Comparison of ENCODE assay signal across 34 cellular contexts in the genomic region with DNA sequence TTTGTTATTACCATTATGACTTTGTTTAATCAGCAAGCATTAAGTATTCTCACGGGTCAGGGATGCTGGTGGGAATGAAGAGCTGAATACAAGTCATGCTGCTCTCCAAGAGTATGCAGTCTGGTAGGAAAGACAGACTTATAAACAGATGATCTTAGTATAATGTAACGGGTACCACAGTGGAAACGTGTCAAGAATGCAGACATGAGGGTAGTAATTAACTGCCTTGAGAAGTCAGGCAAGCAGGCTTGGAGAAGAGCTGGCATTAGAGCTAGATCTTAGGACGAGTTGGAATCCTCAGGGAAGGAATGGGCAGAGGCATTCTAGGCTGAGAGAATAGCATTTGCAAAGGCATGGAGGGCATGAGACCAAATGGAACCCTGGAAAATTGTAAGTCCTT.
"Had no signal": no experiment of that assay in that cellular context is flagged by ENCODE, and none has a peak within 500 bp of the region (broad histone marks: within the 10 kb centered on the region; RNA-seq: fewer than 3 reads in every experiment).

No MANE protein-coding gene starts in this region.

- H3K9me3 ChIP-seq: ascending aorta had no signal

- H3K27ac Mint-ChIP-seq: activated B cell treated with CpG ODN at 0.5 μM for 24 hours; activated CD4-positive, alpha-beta memory T cell treated with anti-CD3 and anti-CD28 coated beads for 36 hours; activated CD8-positive, alpha-beta T cell treated with anti-CD3 and anti-CD28 coated beads for 36 hours; activated naive CD4-positive, alpha-beta T cell treated with anti-CD3 and anti-CD28 coated beads, Interleukin-2, amount 10 ng/mL, durations not matched to agents 7 days and 5 days; activated naive CD8-positive, alpha-beta T cell; activated naive CD8-positive, alpha-beta T cell treated with anti-CD3 and anti-CD28 coated beads, Interleukin-2, amount 10 ng/mL, durations not matched to agents 7 days and 5 days; activated naive CD8-positive, alpha-beta T cell treated with anti-CD3 and anti-CD28 coated beads, Interleukin-2, amount 50 U/mL, for 24 hours; activated T-helper 1 cell treated with anti-CD3 and anti-CD28 coated beads, Interleukin-12 subunit alpha, Interleukin-12 subunit beta, Interleukin-2, Interleukin-4 antibody, amounts not matched to agents 30 ng/mL and 10 ng/mL and 1 ng/mL, durations not matched to agents 14 hours and 24 hours and 36 hours; activated T-helper 2 cell treated with anti-CD3 and anti-CD28 coated beads, Interferon-gamma antibody, Interleukin-2, Interleukin-4, amounts not matched to agents 10 μg/mL and 5 μg/mL and 100 μg/mL, durations not matched to agents 14 hours and 24 hours and 36 hours; brain; T-cell; T-helper 2 cell treated with Interferon-gamma antibody and Interleukin-4, amounts not matched to agents 5 μg/mL and 100 μg/mL, for 36 hours had no signal

- DNase-seq: activated B cell treated with CpG ODN at 0.5 μM for 24 hours; activated CD4-positive, alpha-beta memory T cell treated with anti-CD3 and anti-CD28 coated beads for 36 hours; activated CD4-positive, alpha-beta T cell treated with anti-CD3 and anti-CD28 coated beads for 4 hours; activated CD4-positive, alpha-beta T cell treated with anti-CD3 and anti-CD28 coated beads, Interleukin-2, amount 50 U/mL, for 1 hour; activated CD4-positive, alpha-beta T cell treated with anti-CD3 and anti-CD28 coated beads, Interleukin-2, amount 50 U/mL, for 4 hours; activated CD4-positive, CD25-positive, alpha-beta regulatory T cell treated with anti-CD3 and anti-CD28 coated beads, Interleukin-2, amount 50 U/mL, for 72 hours; activated CD8-positive, alpha-beta memory T cell treated with anti-CD3 and anti-CD28 coated beads, Interleukin-2, amount 50 U/mL, for 4 hours; activated CD8-positive, alpha-beta T cell treated with anti-CD3 and anti-CD28 coated beads for 36 hours; activated effector memory CD4-positive, alpha-beta T cell treated with Interleukin-2 at 50 U/mL for 16 hours; activated gamma-delta T cell; activated naive CD4-positive, alpha-beta T cell treated with anti-CD3 and anti-CD28 coated beads, Interleukin-2, amount 10 ng/mL, durations not matched to agents 7 days and 5 days; activated naive CD4-positive, alpha-beta T cell treated with Interleukin-2 at 50 U/mL for 16 hours; activated naive CD8-positive, alpha-beta T cell treated with anti-CD3 and anti-CD28 coated beads, Interleukin-2, amount 10 ng/mL, durations not matched to agents 7 days and 5 days; activated naive CD8-positive, alpha-beta T cell treated with anti-CD3 and anti-CD28 coated beads, Interleukin-2, amount 50 U/mL, for 24 hours; activated T-cell treated with anti-CD3 and anti-CD28 coated beads for 4 hours; activated T-cell treated with anti-CD3 and anti-CD28 coated beads, Interleukin-2, amount 50 U/mL, for 1 hour; activated T-cell treated with anti-CD3 and anti-CD28 coated beads, Interleukin-2, amount 50 U/mL, for 4 hours; activated T-cell treated with anti-CD3 and anti-CD28 coated beads, Interleukin-2, amount 50 U/mL, for 72 hours; amygdala; anterior cingulate cortex; caudate nucleus; cerebellar nuclear complex; T-cell; T-helper 2 cell; T-helper 9 cell had no signal

- H3K9me3 Mint-ChIP-seq: activated B cell treated with CpG ODN at 0.5 μM for 24 hours; activated CD4-positive, alpha-beta memory T cell treated with anti-CD3 and anti-CD28 coated beads for 36 hours; activated CD8-positive, alpha-beta T cell treated with anti-CD3 and anti-CD28 coated beads for 36 hours; activated naive CD4-positive, alpha-beta T cell treated with anti-CD3 and anti-CD28 coated beads, Interleukin-2, amount 10 ng/mL, durations not matched to agents 7 days and 5 days; activated naive CD8-positive, alpha-beta T cell treated with anti-CD3 and anti-CD28 coated beads, Interleukin-2, amount 10 ng/mL, durations not matched to agents 7 days and 5 days; activated naive CD8-positive, alpha-beta T cell treated with anti-CD3 and anti-CD28 coated beads, Interleukin-2, amount 50 U/mL, for 24 hours; activated T-cell treated with anti-CD3 and anti-CD28 coated beads, Interleukin-2, amount 50 U/mL, for 4 hours; activated T-cell treated with anti-CD3 and anti-CD28 coated beads, Interleukin-2, amount 50 U/mL, for 72 hours; activated T-helper 1 cell treated with anti-CD3 and anti-CD28 coated beads, Interleukin-12 subunit alpha, Interleukin-12 subunit beta, Interleukin-2, Interleukin-4 antibody, amounts not matched to agents 30 ng/mL and 10 ng/mL and 1 ng/mL, durations not matched to agents 14 hours and 24 hours and 36 hours; activated T-helper 2 cell treated with anti-CD3 and anti-CD28 coated beads, Interferon-gamma antibody, Interleukin-2, Interleukin-4, amounts not matched to agents 10 μg/mL and 5 μg/mL and 100 μg/mL, durations not matched to agents 14 hours and 24 hours and 36 hours; brain; central memory CD8-positive, alpha-beta T cell; T-cell; T-helper 2 cell treated with Interferon-gamma antibody and Interleukin-4, amounts not matched to agents 5 μg/mL and 100 μg/mL, for 36 hours had no signal

- H3K4me1 Mint-ChIP-seq: activated B cell treated with CpG ODN at 0.5 μM for 24 hours; activated naive CD8-positive, alpha-beta T cell treated with anti-CD3 and anti-CD28 coated beads, Interleukin-2, amount 50 U/mL, for 24 hours; brain; T-cell had no signal

- H3K4me3 Mint-ChIP-seq: activated B cell treated with CpG ODN at 0.5 μM for 24 hours; activated CD4-positive, alpha-beta memory T cell treated with anti-CD3 and anti-CD28 coated beads for 36 hours; activated CD8-positive, alpha-beta T cell treated with anti-CD3 and anti-CD28 coated beads for 36 hours; activated naive CD4-positive, alpha-beta T cell treated with anti-CD3 and anti-CD28 coated beads, Interleukin-2, amount 10 ng/mL, durations not matched to agents 7 days and 5 days; activated naive CD8-positive, alpha-beta T cell; activated naive CD8-positive, alpha-beta T cell treated with anti-CD3 and anti-CD28 coated beads, Interleukin-2, amount 10 ng/mL, durations not matched to agents 7 days and 5 days; activated naive CD8-positive, alpha-beta T cell treated with anti-CD3 and anti-CD28 coated beads, Interleukin-2, amount 50 U/mL, for 24 hours; activated T-cell treated with anti-CD3 and anti-CD28 coated beads, Interleukin-2, amount 50 U/mL, for 4 hours; activated T-cell treated with anti-CD3 and anti-CD28 coated beads, Interleukin-2, amount 50 U/mL, for 72 hours; activated T-helper 1 cell treated with anti-CD3 and anti-CD28 coated beads, Interleukin-12 subunit alpha, Interleukin-12 subunit beta, Interleukin-2, Interleukin-4 antibody, amounts not matched to agents 30 ng/mL and 10 ng/mL and 1 ng/mL, durations not matched to agents 14 hours and 24 hours and 36 hours; brain; central memory CD8-positive, alpha-beta T cell; T-cell; T-helper 2 cell treated with Interferon-gamma antibody and Interleukin-4, amounts not matched to agents 5 μg/mL and 100 μg/mL, for 36 hours had no signal

- H3K27ac ChIP-seq: ascending aorta, cardiac muscle cell, VCaP had no signal

- ATAC-seq: activated CD8-positive, alpha-beta T cell treated with anti-CD3 and anti-CD28 coated beads for 36 hours; activated naive CD8-positive, alpha-beta T cell treated with anti-CD3 and anti-CD28 coated beads, Interleukin-2, amount 50 U/mL, for 24 hours; activated T-cell treated with anti-CD3 and anti-CD28 coated beads, Interleukin-2, amount 50 U/mL, for 4 hours; activated T-cell treated with anti-CD3 and anti-CD28 coated beads, Interleukin-2, amount 50 U/mL, for 72 hours; T-cell had no signal

- H3K27me3 ChIP-seq: ascending aorta, cardiac muscle cell had no signal

- H3K27me3 Mint-ChIP-seq: activated B cell treated with CpG ODN at 0.5 μM for 24 hours; activated CD4-positive, alpha-beta memory T cell treated with anti-CD3 and anti-CD28 coated beads for 36 hours; activated CD8-positive, alpha-beta T cell treated with anti-CD3 and anti-CD28 coated beads for 36 hours; activated naive CD4-positive, alpha-beta T cell treated with anti-CD3 and anti-CD28 coated beads, Interleukin-2, amount 10 ng/mL, durations not matched to agents 7 days and 5 days; activated naive CD8-positive, alpha-beta T cell; activated naive CD8-positive, alpha-beta T cell treated with anti-CD3 and anti-CD28 coated beads, Interleukin-2, amount 10 ng/mL, durations not matched to agents 7 days and 5 days; activated naive CD8-positive, alpha-beta T cell treated with anti-CD3 and anti-CD28 coated beads, Interleukin-2, amount 50 U/mL, for 24 hours; brain; central memory CD8-positive, alpha-beta T cell; T-cell had no signal

- H3K4me1 ChIP-seq: ascending aorta had no signal

- H3K4me3 ChIP-seq: ascending aorta, cardiac muscle cell had no signal
